ENCODE assay signal across 1 cellular context in the genomic region with DNA sequence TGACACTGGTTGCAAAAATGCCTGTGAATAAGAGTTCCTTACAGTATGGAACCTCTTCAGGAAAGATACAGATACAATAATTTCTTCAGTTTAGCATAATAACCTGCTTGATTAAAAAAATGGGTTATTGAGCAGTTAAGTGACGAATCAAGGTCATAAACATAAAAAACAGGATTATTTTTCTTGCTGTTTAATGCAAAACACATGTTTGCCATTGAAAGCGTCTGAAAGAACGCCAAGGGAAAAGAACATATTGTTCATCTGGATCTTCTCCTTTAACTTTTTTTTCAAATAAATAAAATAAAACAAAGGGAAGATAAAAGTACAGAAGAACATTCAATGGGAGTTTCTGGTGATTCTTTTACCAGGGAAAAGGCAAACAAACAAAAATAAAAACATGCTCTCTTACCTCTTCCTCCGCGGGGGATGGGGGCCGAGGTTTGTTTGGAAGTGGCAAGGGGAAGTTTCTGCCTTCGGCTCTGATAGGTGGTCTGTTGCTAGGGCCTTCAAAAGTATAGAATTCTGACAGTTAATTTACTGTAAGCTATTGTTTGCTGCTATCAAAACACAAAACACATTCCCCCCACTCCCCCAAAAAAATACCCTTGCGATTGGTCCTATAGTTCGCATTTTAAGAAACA.
TF ChIP-seq lines count a peak whose summit lies in the region.

No MANE protein-coding gene starts in this region.

TF ChIP-seq in GM23338, 12 proteins besides CTCF, POLR2A, EP300 and RAD21 (continued from another document):
- TF ChIP-seq ZNF462 (CRISPR knock-in tag; IDR thresholded peaks at IDR 0.05), result no peak
- no peak for TF ChIP-seq JUNB (IDR thresholded peaks at IDR 0.05; ENCODE audit: unreplicated experiment)
- no peak for TF ChIP-seq CREB1 (CRISPR knock-in tag; IDR thresholded peaks at IDR 0.05; ENCODE audit: low read depth)
- TF ChIP-seq REST (IDR thresholded peaks at IDR 0.05; ENCODE audit: unreplicated experiment), result no peak
- no peak for TF ChIP-seq EZH2phosphoT487 (IDR thresholded peaks at IDR 0.05; ENCODE audit: unreplicated experiment)
- TF ChIP-seq STAT1 (IDR thresholded peaks at IDR 0.05; ENCODE audit: unreplicated experiment), result no peak
TF ChIP-seq in GM23338: peak in this region for 0.
